In the genomic region with DNA sequence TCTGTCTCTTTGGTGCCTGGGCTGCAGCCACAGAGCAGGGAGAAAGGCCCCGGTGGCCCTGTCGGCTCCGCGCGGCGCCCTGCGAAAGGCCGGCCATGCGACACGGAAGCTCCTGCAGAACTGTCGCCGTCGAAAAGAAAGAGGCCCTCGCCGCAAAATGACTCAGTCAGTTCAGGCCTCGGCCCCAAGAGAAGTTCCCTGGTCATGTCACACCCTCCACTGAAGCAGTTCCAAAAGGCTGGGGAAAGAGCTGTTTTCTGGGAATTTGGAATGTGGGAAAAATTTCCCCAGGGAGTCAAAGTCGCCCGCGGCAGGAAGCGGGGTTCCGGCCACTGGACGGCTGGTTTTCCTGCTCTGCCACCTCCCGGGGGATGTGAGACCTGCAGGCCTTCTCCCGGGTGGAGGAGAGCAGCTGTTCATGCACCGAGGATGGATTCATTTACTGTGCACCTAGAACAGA, we compare ENCODE assay signal across 11 cellular contexts.
DNase-seq lines count a peak whose midpoint lies in the region; ATAC-seq, FAIRE-seq and TF ChIP-seq lines count a peak whose summit lies in the region.
"Had no signal": no experiment of that assay in that cellular context is flagged by ENCODE, and none has a peak within 500 bp of the region (broad histone marks: within the 10 kb centered on the region; RNA-seq: fewer than 3 reads in every experiment).

No MANE protein-coding gene starts in this region.

- H3K4me3 ChIP-seq in brain microvascular endothelial cell (ENCODE audit: low read depth, low read length) (peak overlapping the region; percentile 38), keratinocyte (ENCODE audit: control insufficient read depth in 2 of 3, extremely low read depth in 1 of 3, insufficient read depth in 2 of 3, low read depth in 1 of 3, low read length in 3 of 3) (no peak overlapping the region), testis (peak overlapping the region; percentile 12 to 25)
- H3K4me3 ChIP-seq: SK-N-MC had no signal

- H3K9me1 ChIP-seq in keratinocyte (ENCODE audit: control insufficient read depth, extremely low read depth, insufficient read depth, low read length) = no peaks in the 10 kb centered on the region

- WGBS in testis, 2 donors = 45 to 52% methylated on average over 8 to 25 of the region's 25 CpGs

- no peaks in the 10 kb centered on the region for H3K79me2 ChIP-seq in keratinocyte (ENCODE audit: control insufficient read depth, insufficient read depth, low read length)

- no peak overlapping the region for H3K27ac ChIP-seq in brain microvascular endothelial cell
- H3K27ac ChIP-seq in keratinocyte (ENCODE audit: control insufficient read depth, insufficient read depth, low read length) = no peak overlapping the region
- H3K27ac ChIP-seq in testis = no peak overlapping the region
- no peak overlapping the region for H3K27ac ChIP-seq in caudate nucleus (ENCODE audit: low read depth, low read length)
- H3K27ac ChIP-seq: SK-N-MC had no signal

- H3K36me3 ChIP-seq in brain microvascular endothelial cell (replicated peaks) (no peaks in the 10 kb centered on the region), keratinocyte (ENCODE audit: control insufficient read depth in 2 of 2, extremely low read depth in 1 of 2, insufficient read depth in 2 of 2, low read length in 2 of 2) (no peaks in the 10 kb centered on the region), testis (ENCODE audit: low read depth, missing control alignments) (no peaks in the 10 kb centered on the region)

- H3K27me3 ChIP-seq in brain microvascular endothelial cell (replicated peaks) (no peaks in the 10 kb centered on the region), keratinocyte (ENCODE audit: control insufficient read depth, extremely low read depth, insufficient read depth, low read length) (peaks cover 5% of the 10 kb centered on the region), testis (no peaks in the 10 kb centered on the region)

- TF ChIP-seq CTCF in brain microvascular endothelial cell (IDR thresholded peaks at IDR 0.05; ENCODE audit: low read depth, low read length, missing control alignments) = peak; percentile 81
- TF ChIP-seq CTCF in keratinocyte (optimal IDR thresholded peaks at IDR 0.05 in 1 of 3, IDR thresholded peaks at IDR 0.05 in 1 of 3, conservative IDR thresholded peaks at IDR 0.05 in 1 of 3; ENCODE audit: extremely low read depth in 1 of 3, insufficient read depth in 2 of 3, low read length in 3 of 3) = peak in 2 of 3 experiments; percentile 36 to 49
- peak; percentile 27 to 59 (median 44) for TF ChIP-seq CTCF in testis (IDR thresholded peaks at IDR 0.05)

- no peak overlapping the region for H2AFZ ChIP-seq in keratinocyte (ENCODE audit: control insufficient read depth, low read length)

- H3K9me3 ChIP-seq in keratinocyte (ENCODE audit: control insufficient read depth, low read depth, low read length) (no peaks in the 10 kb centered on the region), testis (no peaks in the 10 kb centered on the region)

- FAIRE-seq in keratinocyte (lab: Jason Lieb, UNC) = no peak

- H3K4me1 ChIP-seq in keratinocyte (ENCODE audit: control insufficient read depth, extremely low read depth, insufficient read depth, low read length) (no peaks in the 10 kb centered on the region), testis (no peaks in the 10 kb centered on the region)

- DNase-seq in HCEC 1CT (peak; percentile 55), brain microvascular endothelial cell (peak; percentile 45), keratinocyte (ENCODE audit: low read depth, low spot score) (no peak), testis (peak; percentile 47), caudate nucleus (lab: John Stamatoyannopoulos, UW) (no peak), NCI-H1436 treated with DMSO at 0.1 percent for 48 hours (lab: John Stamatoyannopoulos, UW) (no peak)
- DNase-seq: activated T-cell treated with anti-CD3 and anti-CD28 coated beads, Interleukin-2, amount 50 U/mL, for 24 hours; retina had no signal

- no peak overlapping the region for H3K4me2 ChIP-seq in keratinocyte (ENCODE audit: control insufficient read depth, extremely low read depth, insufficient read depth, low read depth, low read length)

- in situ Hi-C loops in brain microvascular endothelial cell (cut with HindIII; ENCODE audit: low pct_ligation_motif_present, low sequenced_read_pairs) = loop anchor here (25.0 kb wide), 1 partner anchor 810 kb away; no protein-coding TSS in a partner anchor

- no peak for TF ChIP-seq POLR2A in testis (IDR thresholded peaks at IDR 0.05)

- intact Hi-C loops in testis (cut with DNase I; ENCODE audit: low total_unique reads) = no loop called here

- no peak overlapping the region for H3K9ac ChIP-seq in keratinocyte (ENCODE audit: control insufficient read depth, extremely low read depth, insufficient read depth, low read length)

- no peak for ATAC-seq in GM21367 (IDR thresholded peaks at IDR 0.05; ENCODE audit: unreplicated experiment)
- ATAC-seq: esophagus mucosa had no signal

- no peaks in the 10 kb centered on the region for H4K20me1 ChIP-seq in keratinocyte (ENCODE audit: control insufficient read depth, extremely low read depth, insufficient read depth, low read length)

- dilution Hi-C loops in keratinocyte (cut with MboI; ENCODE audit: extremely low pct_ligation_motif_present, low sequenced_read_pairs) = no loop called here

Comparison
In these comparisons a context has a peak if more than half of its experiments do, and no peak if none do; other contexts are left out.
1. DNase-seq: peak in HCEC 1CT (single experiment), brain microvascular endothelial cell (single experiment) and testis (single experiment); none in keratinocyte (single experiment), caudate nucleus (0 of 61) and NCI-H1436 treated with DMSO at 0.1 percent for 48 hours (single experiment).
2. H3K4me3 ChIP-seq: peak in brain microvascular endothelial cell (single experiment) and testis (2 of 2); none in keratinocyte (0 of 3).
3. Peak in every context shown above with its lines, with median percentiles within 50 percentile points of each other: CTCF ChIP-seq.